In the genomic region with DNA sequence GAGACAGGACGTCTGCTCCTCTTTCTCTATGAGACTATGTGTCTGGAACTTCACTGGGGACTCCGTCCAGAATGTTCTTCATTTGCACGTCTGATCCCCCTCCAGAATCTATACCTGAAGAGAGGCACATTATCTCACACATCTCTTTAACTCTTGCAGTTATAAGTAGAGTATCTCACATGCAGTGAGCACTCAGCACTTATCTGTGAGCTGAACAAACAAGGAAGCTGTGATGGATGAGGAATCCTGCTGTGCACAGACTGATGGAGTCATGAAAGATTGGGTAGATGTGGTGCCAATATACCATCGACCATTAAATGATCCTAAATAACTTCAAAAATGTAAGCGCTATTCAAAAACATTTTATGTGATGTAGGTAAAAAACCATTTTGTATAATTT, we compare ENCODE assay signal across 22 cellular contexts.
"Had no signal": no experiment of that assay in that cellular context is flagged by ENCODE, and none has a peak within 500 bp of the region (broad histone marks: within the 10 kb centered on the region; RNA-seq: fewer than 3 reads in every experiment).

No MANE protein-coding gene starts in this region.

- H3K36me3 ChIP-seq: cardiac muscle cell, esophagus squamous epithelium, heart right ventricle, left ventricle myocardium inferior, tibial nerve, uterus had no signal

- DNase-seq: activated CD4-positive, alpha-beta T cell treated with anti-CD3 and anti-CD28 coated beads for 48 hours; activated CD4-positive, CD25-positive, alpha-beta regulatory T cell; activated CD8-positive, alpha-beta T cell treated with anti-CD3 and anti-CD28 coated beads for 36 hours; activated naive CD4-positive, alpha-beta T cell; activated naive CD8-positive, alpha-beta T cell treated with anti-CD3 and anti-CD28 coated beads, Interleukin-2, amount 10 ng/mL, durations not matched to agents 7 days and 5 days; activated T-cell treated with anti-CD3 and anti-CD28 coated beads, Interleukin-2, amount 50 U/mL, for 1 hour; amygdala; dermis blood vessel endothelial cell; effector memory CD4-positive, alpha-beta T cell; esophagus squamous epithelium; heart right ventricle; kidney glomerular epithelial cell; left ventricle myocardium inferior; mammary epithelial cell; stimulated activated CD4-positive, alpha-beta T cell treated with anti-CD3 and anti-CD28 coated beads, Interleukin-12 subunit alpha, Interleukin-12 subunit beta, amount 100 ng/mL, for 4 hours; stimulated activated CD4-positive, alpha-beta T cell treated with anti-CD3 and anti-CD28 coated beads, Interleukin-1b, Interleukin-23, amount 100 ng/mL, for 48 hours; stimulated activated CD8-positive, alpha-beta memory T cell treated with anti-CD3 and anti-CD28 coated beads, Interleukin-4, amount 100 ng/mL, for 48 hours; stimulated activated naive CD4-positive, alpha-beta T cell; uterus had no signal

- H3K9me3 ChIP-seq: esophagus squamous epithelium, heart right ventricle, left ventricle myocardium inferior, tibial nerve, uterus had no signal

- H3K4me3 ChIP-seq: cardiac muscle cell, esophagus squamous epithelium, heart right ventricle, left ventricle myocardium inferior, tibial nerve, uterus had no signal

- H3K27ac ChIP-seq: cardiac muscle cell, esophagus squamous epithelium, heart right ventricle, left ventricle myocardium inferior, tibial nerve, uterus had no signal

- ATAC-seq: activated CD8-positive, alpha-beta T cell treated with anti-CD3 and anti-CD28 coated beads for 36 hours; activated T-helper 17 cell treated with anti-CD3 and anti-CD28 coated beads, Interleukin-2, amount 50 U/mL, for 72 hours; heart right ventricle had no signal

- H3K27me3 ChIP-seq: cardiac muscle cell, esophagus squamous epithelium, heart right ventricle, tibial nerve, uterus had no signal

- H3K4me1 ChIP-seq: tibial nerve, uterus had no signal
